Comparison of ENCODE assay signal across 8 cellular contexts in genomic region chr21:15058718-15059316, GRCh38. TPM values are rescaled to one million over a fixed set of nuclear protein-coding genes. Genes with fewer than 3 reads are reported as not detected.
DNase-seq lines count a peak whose midpoint lies in the region; ATAC-seq, FAIRE-seq and TF ChIP-seq lines count a peak whose summit lies in the region.

No MANE protein-coding gene starts in this region.

- no peak for FAIRE-seq in pancreas (lab: Jason Lieb, UNC)

- H3K9me3 ChIP-seq in Panc1 (ENCODE audit: control insufficient read depth, insufficient read depth, low read depth, low read length), result no peaks in the 10 kb centered on the region
- H3K9me3 ChIP-seq in stomach, result no peaks in the 10 kb centered on the region
- H3K9me3 ChIP-seq in pancreas, result no peaks in the 10 kb centered on the region

- TF ChIP-seq EP300 in stomach (IDR thresholded peaks at IDR 0.05), result no peak

- H3K27me3 Mint-ChIP-seq in activated T-cell treated with anti-CD3 and anti-CD28 coated beads, Interleukin-2, amount 50 U/mL, for 4 hours (ENCODE audit: low read depth), result peaks cover 4% of the 10 kb centered on the region

- H3K4me1 Mint-ChIP-seq in activated T-cell treated with anti-CD3 and anti-CD28 coated beads, Interleukin-2, amount 50 U/mL, for 4 hours (ENCODE audit: low read depth), result peaks cover 84% of the 10 kb centered on the region

- BruUV-seq in Panc1 (replicated peaks; lab: Mats Ljungman, UMichigan), result no TSS peak

- POLR2A ChIA-PET in Panc1 (lab: Charles Lee), result no interaction called here

- TF ChIP-seq POLR2A in stomach (IDR thresholded peaks at IDR 0.05), result no peak

- no peaks in the 10 kb centered on the region for H3K9me3 Mint-ChIP-seq in activated T-cell treated with anti-CD3 and anti-CD28 coated beads, Interleukin-2, amount 50 U/mL, for 4 hours

- peak in 1 of 2 donors; percentile 19 for ATAC-seq in activated T-cell treated with anti-CD3 and anti-CD28 coated beads, Interleukin-2, amount 50 U/mL, for 4 hours
- ATAC-seq in Panc1, result peak; percentile 44; the same call in 1 of the 2 replicates
- no peak for ATAC-seq in pancreas

- H3K4me1 ChIP-seq in Panc1 (ENCODE audit: control insufficient read depth, insufficient read depth, low read length) (peaks cover 56% of the 10 kb centered on the region), stomach (peaks cover 34 to 95% (median 67%) of the 10 kb centered on the region in 4 donors), pancreas (peaks cover 19 to 71% (median 70%) of the 10 kb centered on the region in 3 donors)

- peak overlapping the region in 1 of 2 experiments; percentile 32; a peak in 2 of 4 replicates for H3K4me3 ChIP-seq in Panc1 (ENCODE audit: low read depth in 2 of 2, low read length in 2 of 2)
- peak overlapping the region; percentile 31 for H3K4me3 ChIP-seq in fibroblast of villous mesenchyme (ENCODE audit: low read depth, low read length)
- H3K4me3 ChIP-seq in stomach, result peak overlapping the region in 1 of 4 donors; percentile 24
- no peak overlapping the region for H3K4me3 ChIP-seq in pancreas

- CTCF ChIA-PET in Panc1 (lab: Charles Lee), result no interaction called here

- H3K27ac ChIP-seq in Panc1 (ENCODE audit: low read length) (peak overlapping the region; percentile 75), stomach (peak overlapping the region in 3 of 5 donors; percentile 43 to 72 (median 43)), pancreas (peak overlapping the region in 1 of 4 donors; percentile 44)

- WGBS in stomach, 5 donors, result 40 to 56% (median 52%) methylated on average over 2 of the region's 2 CpGs
- 49 to 63% methylated on average over 2 of the region's 2 CpGs for WGBS in pancreas, 2 donors

- no peak for TF ChIP-seq CTCF in Panc1 (IDR thresholded peaks at IDR 0.05)
- no peak for TF ChIP-seq CTCF in fibroblast of villous mesenchyme (IDR thresholded peaks at IDR 0.05; ENCODE audit: insufficient read depth, low read depth, low read length)
- no peak for TF ChIP-seq CTCF in stomach (IDR thresholded peaks at IDR 0.05)
- no peak for TF ChIP-seq CTCF in pancreas (IDR thresholded peaks at IDR 0.05)

- H3K27me3 ChIP-seq in Panc1 (ENCODE audit: control insufficient read depth, insufficient read depth, low read length) (no peaks in the 10 kb centered on the region), stomach (no peaks in the 10 kb centered on the region), pancreas (no peaks in the 10 kb centered on the region)

- peaks cover under 1% of the 10 kb centered on the region for H3K36me3 Mint-ChIP-seq in activated T-cell treated with anti-CD3 and anti-CD28 coated beads, Interleukin-2, amount 50 U/mL, for 4 hours (ENCODE audit: insufficient read depth)

- peak overlapping the region; percentile 49 for H3K4me3 Mint-ChIP-seq in activated T-cell treated with anti-CD3 and anti-CD28 coated beads, Interleukin-2, amount 50 U/mL, for 4 hours

- in situ Hi-C loops in Panc1 (cut with HindIII; ENCODE audit: low pct_unique_long_range_greater_than_20kb, low sequenced_read_pairs), result no loop called here

- no peak for DNase-seq in activated T-cell treated with anti-CD3 and anti-CD28 coated beads, Interleukin-2, amount 50 U/mL, for 4 hours
- DNase-seq in activated T-cell treated with anti-CD3 and anti-CD28 coated beads for 4 hours (no peak), Panc1 (ENCODE audit: low read depth, low spot score) (no peak), fibroblast of villous mesenchyme (ENCODE audit: low read depth) (peak; percentile 75), stomach (no peak), pancreas (no peak), hippocampal formation (lab: John Stamatoyannopoulos, UW) (no peak), COR-L47 (lab: John Stamatoyannopoulos, UW) (no peak)

- intact Hi-C loops in Panc1 (cut with micrococcal nuclease; ENCODE audit: unreplicated experiment), result no loop called here
- intact Hi-C loops in stomach (cut with DNase I; ENCODE audit: low total_unique reads), result no loop called here
- intact Hi-C loops in pancreas (cut with DNase I), result no loop called here

- H3K36me3 ChIP-seq in Panc1 (ENCODE audit: control insufficient read depth, insufficient read depth, low read length), result no peaks in the 10 kb centered on the region
- no peaks in the 10 kb centered on the region for H3K36me3 ChIP-seq in stomach
- no peaks in the 10 kb centered on the region for H3K36me3 ChIP-seq in pancreas

RNA-seq across cellular contexts. Expression of gene NRIP1, which starts 6.0 kb away (rescaled TPM):
- 10 to 100 TPM; 26.3 to 27.3 (median 27.1) TPM for total RNA-seq in activated T-cell treated with anti-CD3 and anti-CD28 coated beads, Interleukin-2, amount 50 U/mL, for 4 hours
- 19.1 TPM for total RNA-seq in Panc1 (2021; ENCODE audit: unreplicated experiment)
- 3.1 TPM for polyA plus RNA-seq in Panc1 (2012; ENCODE audit: insufficient read length)
- total RNA-seq in fibroblast of villous mesenchyme, result 46.1 and 56.6 TPM in 2 replicates
- 10 to 100 TPM; 16.8 to 60.4 (median 22.6) TPM for total RNA-seq in stomach
- 1 to 10 TPM; 3.7 to 6.1 (median 3.8) TPM for polyA plus RNA-seq in stomach
- 10 to 100 TPM; 23.4 to 33.5 (median 25.1) TPM for total RNA-seq in pancreas
- 1 to 10 TPM; 3.7 to 4.2 TPM for polyA plus RNA-seq in pancreas
